In the genomic region with DNA sequence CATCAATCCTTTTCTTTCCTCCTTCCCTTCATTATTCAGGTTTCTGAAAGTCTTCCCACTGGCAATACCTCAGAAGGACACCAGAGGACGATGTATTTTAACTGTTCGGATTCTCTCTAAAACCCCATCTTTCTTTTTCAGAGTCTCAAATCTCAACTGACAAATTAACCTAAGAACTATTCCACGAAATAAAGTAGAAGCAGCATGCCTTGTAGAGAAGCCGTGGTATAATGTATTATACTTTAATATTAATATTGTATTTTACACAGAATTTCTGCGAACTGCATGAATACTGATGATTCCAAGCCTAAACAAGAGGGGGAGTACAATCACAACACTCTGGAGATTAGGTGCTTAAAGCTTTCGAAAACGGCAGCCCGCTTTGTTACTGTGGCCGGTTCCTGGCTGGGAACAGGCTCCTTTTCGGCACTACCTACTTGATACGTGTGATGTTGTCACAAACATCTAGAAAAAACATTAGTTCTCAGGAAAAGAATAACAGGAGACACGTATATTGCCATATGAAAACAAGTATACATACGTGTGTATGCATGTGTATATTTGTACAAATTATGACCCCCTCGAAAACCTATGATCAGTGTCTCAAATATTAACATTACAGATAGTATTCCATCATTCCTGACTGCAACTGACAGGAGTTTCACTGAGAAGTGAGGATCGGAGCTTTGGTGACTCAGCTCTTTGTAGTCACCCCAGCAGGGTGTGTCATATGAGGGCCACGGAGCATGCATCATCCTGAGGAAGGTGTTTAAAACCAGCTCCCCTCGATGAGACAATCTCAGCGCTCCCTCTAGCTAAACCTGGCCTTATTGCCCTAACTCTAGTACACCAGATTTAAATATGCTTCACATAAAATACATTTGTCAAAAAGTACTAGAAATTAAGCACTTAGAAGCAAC, we compare ENCODE assay signal across 8 cellular contexts.
DNase-seq lines count a peak whose midpoint lies in the region; ATAC-seq and TF ChIP-seq lines count a peak whose summit lies in the region.

No MANE protein-coding gene starts in this region.

- H3K9me3 ChIP-seq in neuron (ENCODE audit: low read length): no peaks in the 10 kb centered on the region

- H3K27me3 ChIP-seq in neuron (ENCODE audit: insufficient read depth, low read length): peaks cover 3% of the 10 kb centered on the region

- H3K4me1 Mint-ChIP-seq in WTC11: peaks cover 7% of the 10 kb centered on the region

- H3K36me3 Mint-ChIP-seq in WTC11: no peaks in the 10 kb centered on the region

- peak overlapping the region; percentile 54 for H3K4me3 ChIP-seq in fibroblast of villous mesenchyme (ENCODE audit: low read depth, low read length)
- H3K4me3 ChIP-seq in neuron (ENCODE audit: low read length): peak overlapping the region; percentile 25

- no peaks in the 10 kb centered on the region for H3K36me3 ChIP-seq in neuron (ENCODE audit: insufficient read depth, low read length)

- CTCF ChIA-PET in WTC11 (lab: Charles Lee): interaction anchor here (0.5 to 3.7 kb wide), 34 partner anchors 11 to 528 kb away, joined by 3 to 61 read pairs (median 3); no protein-coding TSS in a partner anchor

- no peaks in the 10 kb centered on the region for H3K9me3 Mint-ChIP-seq in WTC11

- DNase-seq in stimulated activated CD4-positive, alpha-beta T cell treated with anti-CD3 and anti-CD28 coated beads, Interleukin-12 subunit alpha, Interleukin-12 subunit beta, amount 100 ng/mL, for 4 hours: peak; percentile 2
- DNase-seq in stimulated activated CD4-positive, alpha-beta T cell treated with anti-CD3 and anti-CD28 coated beads, Interleukin-4, amount 100 ng/mL, for 1 hour: no peak
- peak; percentile 23 for DNase-seq in NCI-H2081 treated with DMSO at 0.1 percent for 48 hours (lab: John Stamatoyannopoulos, UW)
- peak; percentile 36 for DNase-seq in WTC11 (ENCODE audit: low spot score)
- peak; percentile 72 for DNase-seq in fibroblast of villous mesenchyme (ENCODE audit: low read depth)
- no peak for DNase-seq in NCI-H2029 (lab: John Stamatoyannopoulos, UW)

- H2AFZ ChIP-seq in neuron (ENCODE audit: low read depth, low read length): peak overlapping the region; percentile 86

- POLR2A ChIA-PET in WTC11 (lab: Charles Lee): no interaction called here

- peak overlapping the region; percentile 77 for H3K4me3 Mint-ChIP-seq in WTC11

- TF ChIP-seq CTCF in WTC11 (IDR thresholded peaks at IDR 0.05) (peak; percentile 78), fibroblast of villous mesenchyme (IDR thresholded peaks at IDR 0.05; ENCODE audit: insufficient read depth, low read depth, low read length) (peak; percentile 100)

- H3K4me1 ChIP-seq in neuron (ENCODE audit: insufficient read depth, low read length): peaks cover 6% of the 10 kb centered on the region

- H3K27ac Mint-ChIP-seq in WTC11: peak overlapping the region; percentile 92

- no peaks in the 10 kb centered on the region for H3K27me3 Mint-ChIP-seq in WTC11 (ENCODE audit: low read depth)

- peak; percentile 67 for ATAC-seq in HG02798 (IDR thresholded peaks at IDR 0.05; ENCODE audit: poor library complexity, unreplicated experiment)
- peak; percentile 90 for ATAC-seq in WTC11

TF ChIP-seq in WTC11, 78 proteins besides CTCF, POLR2A, EP300 and RAD21:
- TF ChIP-seq, protein P1, sequence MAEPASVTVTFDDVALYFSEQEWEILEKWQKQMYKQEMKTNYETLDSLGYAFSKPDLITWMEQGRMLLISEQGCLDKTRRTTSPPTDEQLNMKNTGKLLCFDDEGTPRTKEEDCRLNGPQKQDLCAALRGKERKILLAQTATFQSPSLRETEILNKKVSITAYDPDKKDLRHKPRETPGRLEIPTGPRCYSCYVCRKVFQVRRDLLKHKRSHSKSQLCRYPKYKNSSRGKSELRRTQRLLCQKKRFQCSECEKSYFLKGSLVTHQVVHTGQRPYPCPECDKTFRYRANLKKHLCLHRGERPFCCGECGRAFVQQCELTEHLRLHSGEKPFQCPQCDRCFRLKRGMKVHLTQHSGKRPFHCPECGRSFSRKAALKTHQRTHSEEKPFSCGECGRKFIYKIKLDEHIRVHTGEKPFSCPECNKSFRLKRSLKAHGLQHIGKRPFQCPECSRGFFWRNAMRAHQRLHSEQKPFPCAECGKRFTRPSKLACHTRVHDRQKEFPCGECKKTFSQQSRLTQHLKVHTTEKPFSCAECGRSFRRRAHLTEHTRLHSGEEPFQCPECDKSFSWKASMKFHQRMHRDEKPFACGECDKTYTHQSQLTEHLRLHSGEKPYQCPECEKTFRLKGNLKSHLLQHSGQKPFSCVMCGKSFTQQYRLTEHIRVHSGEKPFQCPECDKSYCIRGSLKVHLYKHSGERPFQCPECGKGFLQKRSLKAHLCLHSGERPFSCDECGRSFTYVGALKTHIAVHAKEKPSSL (CRISPR knock-in tag; conservative IDR thresholded peaks at IDR 0.05): no peak
- no peak for TF ChIP-seq NFE2L1 (CRISPR knock-in tag; IDR thresholded peaks at IDR 0.05)
- no peak for TF ChIP-seq ZNF138 (CRISPR knock-in tag; conservative IDR thresholded peaks at IDR 0.05)
- no peak for TF ChIP-seq MYBL2 (CRISPR knock-in tag; IDR thresholded peaks at IDR 0.05)
TF ChIP-seq in WTC11: peak in this region for 0.

Comparison
In these comparisons a context has a peak if more than half of its experiments do, and no peak if none do; other contexts are left out.
1. DNase-seq: peak in stimulated activated CD4-positive, alpha-beta T cell treated with anti-CD3 and anti-CD28 coated beads, Interleukin-12 subunit alpha, Interleukin-12 subunit beta, amount 100 ng/mL, for 4 hours (single experiment), NCI-H2081 treated with DMSO at 0.1 percent for 48 hours (single experiment), WTC11 (single experiment) and fibroblast of villous mesenchyme (single experiment); none in stimulated activated CD4-positive, alpha-beta T cell treated with anti-CD3 and anti-CD28 coated beads, Interleukin-4, amount 100 ng/mL, for 1 hour (single experiment) and NCI-H2029 (single experiment).